In genomic region chr6:13528232-13528631, GRCh38 we compare ENCODE assay signal across 19 cellular contexts. TPM values are rescaled to one million over a fixed set of nuclear protein-coding genes. Genes with fewer than 3 reads are reported as not detected.
DNase-seq lines count a peak whose midpoint lies in the region; ATAC-seq and TF ChIP-seq lines count a peak whose summit lies in the region.
"Had no signal": no experiment of that assay in that cellular context is flagged by ENCODE, and none has a peak within 500 bp of the region (broad histone marks: within the 10 kb centered on the region; RNA-seq: fewer than 3 reads in every experiment).

No MANE protein-coding gene starts in this region.

- H2BK20ac ChIP-seq in H9 (ENCODE audit: low read depth, low read length, poor library complexity, severe bottlenecking) = no peak overlapping the region

- H3K27ac Mint-ChIP-seq in H9 = 0 out of 7 replicates have a peak overlapping the region, but pooled peaks of 1 of the 3 experiments have one; percentile 98
- H3K27ac Mint-ChIP-seq: activated CD4-positive, alpha-beta T cell treated with anti-CD3 and anti-CD28 coated beads for 36 hours; type B pancreatic cell had no signal

- no peak overlapping the region for H4K5ac ChIP-seq in H9 (ENCODE audit: insufficient read length, low read depth, low read length)

- no peaks in the 10 kb centered on the region for H3K9me3 Mint-ChIP-seq in H9
- H3K9me3 Mint-ChIP-seq: CD4-positive, CD25-positive, alpha-beta regulatory T cell; type B pancreatic cell had no signal

- H3K23ac ChIP-seq in mesenchymal stem cell (ENCODE audit: low read length in 2 of 2) (no peak overlapping the region), H9 (ENCODE audit: insufficient read length, low read depth, low read length) (no peak overlapping the region)

- 25 to 41% methylated on average over 3 of the region's 3 CpGs for WGBS in gastroesophageal sphincter (ENCODE audit: low coverage in 1 of 2), 2 donors
- 62 to 75% (median 69%) methylated on average over 3 of the region's 3 CpGs for WGBS in spleen, 5 donors
- 100% methylated on average over 1 of the region's 3 CpGs for WGBS in mesenchymal stem cell
- WGBS in H9 (ENCODE audit: extremely low coverage, insufficient read length, low lambda C conversion rate) = no CpG with 5 or more reads among the region's 3 CpGs

- H2AFZ ChIP-seq in mesenchymal stem cell (ENCODE audit: low read depth, low read length) (no peak overlapping the region), H9 (ENCODE audit: low read length) (no peak overlapping the region)

- H3K4me1 ChIP-seq in gastroesophageal sphincter (peaks cover 0 to 5% (median 0%) of the 10 kb centered on the region in 3 donors), spleen (peaks cover 14 to 61% (median 46%) of the 10 kb centered on the region in 6 donors), mesenchymal stem cell (ENCODE audit: control insufficient read depth, insufficient read depth, low read depth, low read length) (peaks cover 1% of the 10 kb centered on the region), H9 (ENCODE audit: insufficient read depth, low read length) (no peaks in the 10 kb centered on the region; the same call in 1 of the 2 replicates)
- H3K4me1 ChIP-seq: A549, body of pancreas had no signal

- TF ChIP-seq POLR2A in gastroesophageal sphincter (IDR thresholded peaks at IDR 0.05) (no peak), spleen (IDR thresholded peaks at IDR 0.05) (no peak)

- no peak overlapping the region for H2AK5ac ChIP-seq in mesenchymal stem cell (ENCODE audit: low read length, severe bottlenecking)
- no peak overlapping the region for H2AK5ac ChIP-seq in H9 (ENCODE audit: insufficient read length, low read length)

- H3K27me3 ChIP-seq in gastroesophageal sphincter = no peaks in the 10 kb centered on the region
- no peaks in the 10 kb centered on the region for H3K27me3 ChIP-seq in spleen (replicated peaks in 1 of 7)
- peaks cover 0 to 2% of the 10 kb centered on the region in 2 experiments for H3K27me3 ChIP-seq in mesenchymal stem cell (ENCODE audit: control insufficient read depth in 1 of 2, insufficient read depth in 1 of 2, low read length in 2 of 2)
- H3K27me3 ChIP-seq in H9 (ENCODE audit: insufficient read depth, low read length) = no peaks in the 10 kb centered on the region
- H3K27me3 ChIP-seq: body of pancreas had no signal

- H3K9me3 ChIP-seq in gastroesophageal sphincter = no peaks in the 10 kb centered on the region
- no peaks in the 10 kb centered on the region for H3K9me3 ChIP-seq in spleen
- H3K9me3 ChIP-seq in mesenchymal stem cell (ENCODE audit: control insufficient read depth, low read length) = no peaks in the 10 kb centered on the region
- H3K9me3 ChIP-seq in H9 (ENCODE audit: control insufficient read depth, low read depth, low read length) = no peaks in the 10 kb centered on the region
- H3K9me3 ChIP-seq: A549, body of pancreas had no signal

- H3K9ac ChIP-seq in mesenchymal stem cell (ENCODE audit: low read length) (no peak overlapping the region), H9 (ENCODE audit: extremely low read depth, insufficient read length, low read length) (no peak overlapping the region)

- H3K14ac ChIP-seq in mesenchymal stem cell (ENCODE audit: low read length in 2 of 2) (no peak overlapping the region), H9 (ENCODE audit: insufficient read depth, low read length) (no peak overlapping the region)

- no peak overlapping the region for H3K4me3 Mint-ChIP-seq in H9
- H3K4me3 Mint-ChIP-seq: activated CD4-positive, alpha-beta T cell treated with anti-CD3 and anti-CD28 coated beads for 36 hours; CD4-positive, CD25-positive, alpha-beta regulatory T cell; type B pancreatic cell had no signal

- TF ChIP-seq CTCF in gastroesophageal sphincter (IDR thresholded peaks at IDR 0.05) (peak in 3 of 4 experiments; percentile 12 to 30 (median 23)), spleen (IDR thresholded peaks at IDR 0.05 in 8 of 11, conservative IDR thresholded peaks at IDR 0.05 in 3 of 11) (no peak), H9 (conservative IDR thresholded peaks at IDR 0.05) (no peak)

- no peak for TF ChIP-seq EP300 in gastroesophageal sphincter (IDR thresholded peaks at IDR 0.05)

- H3K27me3 Mint-ChIP-seq in H9 (ENCODE audit: low read depth) = no peaks in the 10 kb centered on the region; the same call in 1 of the 2 replicates

- H3K27ac ChIP-seq in gastroesophageal sphincter (no peak overlapping the region), spleen (peak overlapping the region in 7 of 8 donors; percentile 7 to 95 (median 89)), mesenchymal stem cell (ENCODE audit: low read length, poor library complexity, severe bottlenecking) (no peak overlapping the region), H9 (ENCODE audit: insufficient read length, low read depth, low read length) (no peak overlapping the region)
- H3K27ac ChIP-seq: A549, body of pancreas had no signal

- H3K4me3 ChIP-seq in gastroesophageal sphincter (no peak overlapping the region), spleen (no peak overlapping the region), mesenchymal stem cell (ENCODE audit: insufficient read depth in 1 of 2, low read depth in 1 of 2, low read length in 2 of 2) (no peak overlapping the region)
- H3K4me3 ChIP-seq: A549, body of pancreas had no signal

- H3K18ac ChIP-seq in mesenchymal stem cell (ENCODE audit: low read depth in 1 of 2, low read length in 2 of 2) (no peak overlapping the region), H9 (ENCODE audit: insufficient read length, low read depth, low read length) (no peak overlapping the region)

- no peaks in the 10 kb centered on the region for H4K20me1 ChIP-seq in H9 (ENCODE audit: control insufficient read depth, insufficient read depth, insufficient read length)

- H2BK15ac ChIP-seq in mesenchymal stem cell (ENCODE audit: low read depth, poor library complexity, severe bottlenecking) = no peak overlapping the region
- no peak overlapping the region for H2BK15ac ChIP-seq in H9 (ENCODE audit: low read depth, low read length)

- H3K4ac ChIP-seq in mesenchymal stem cell (ENCODE audit: low read depth in 1 of 2, low read length in 2 of 2) (no peak overlapping the region), H9 (ENCODE audit: low read depth, low read length) (no peak overlapping the region)

- H3K79me1 ChIP-seq in mesenchymal stem cell (replicated peaks; ENCODE audit: low read length, poor library complexity, severe bottlenecking) = no peaks in the 10 kb centered on the region
- H3K79me1 ChIP-seq in H9 (ENCODE audit: insufficient read depth, low read depth, low read length, poor library complexity, severe bottlenecking) = no peaks in the 10 kb centered on the region

- H3K4me2 ChIP-seq in mesenchymal stem cell (ENCODE audit: low read length, poor library complexity, severe bottlenecking) = no peak overlapping the region
- no peak overlapping the region for H3K4me2 ChIP-seq in H9 (ENCODE audit: insufficient read depth, insufficient read length, low read length)
- H3K4me2 ChIP-seq: A549 had no signal

- H3K36me3 Mint-ChIP-seq in H9 (ENCODE audit: insufficient read depth in 1 of 3, low read depth in 3 of 3) = no peaks in the 10 kb centered on the region
- H3K36me3 Mint-ChIP-seq: CD4-positive, CD25-positive, alpha-beta regulatory T cell; type B pancreatic cell had no signal

- H2BK12ac ChIP-seq in mesenchymal stem cell (ENCODE audit: low read length in 2 of 2) (no peak overlapping the region), H9 (ENCODE audit: insufficient read length, low read depth, low read length) (no peak overlapping the region)

- no peak overlapping the region for H3K56ac ChIP-seq in H9 (ENCODE audit: insufficient read length, low read depth, low read length)

- no peaks in the 10 kb centered on the region for H3K79me2 ChIP-seq in H9 (ENCODE audit: insufficient read depth, low read length)

- H3K4me1 Mint-ChIP-seq in H9 = peaks cover 39% of the 10 kb centered on the region in 2 experiments

- no peak overlapping the region for H2BK5ac ChIP-seq in mesenchymal stem cell (ENCODE audit: low read depth, low read length, poor library complexity, severe bottlenecking)
- no peak overlapping the region for H2BK5ac ChIP-seq in H9 (ENCODE audit: insufficient read length, low read length)

- H4K91ac ChIP-seq in mesenchymal stem cell (ENCODE audit: low read length) (no peak overlapping the region), H9 (ENCODE audit: insufficient read length, low read depth, low read length) (no peak overlapping the region)

- H3K23me2 ChIP-seq in H9 (ENCODE audit: insufficient read length, low read depth, low read length, poor library complexity, severe bottlenecking) = no peaks in the 10 kb centered on the region

- ATAC-seq in gastroesophageal sphincter = no peak
- ATAC-seq: A549; activated CD4-positive, alpha-beta T cell treated with anti-CD3 and anti-CD28 coated beads for 36 hours; body of pancreas; stimulated activated naive CD8-positive, alpha-beta T cell treated with anti-CD3 and anti-CD28 coated beads, Interleukin-15, Interleukin-2, amounts not matched to agents 100 U/mL and 50 U/mL, for 24 hours had no signal

- H4K8ac ChIP-seq in mesenchymal stem cell (ENCODE audit: low read length) = no peak overlapping the region
- no peak overlapping the region for H4K8ac ChIP-seq in H9 (replicated peaks; ENCODE audit: insufficient read length, low read depth, low read length)

- no peak overlapping the region for H3T11ph ChIP-seq in H9 (ENCODE audit: low read length)

- H3K36me3 ChIP-seq in gastroesophageal sphincter (no peaks in the 10 kb centered on the region), spleen (no peaks in the 10 kb centered on the region), mesenchymal stem cell (ENCODE audit: control insufficient read depth in 1 of 2, insufficient read depth in 2 of 2, low read depth in 1 of 2, low read length in 2 of 2) (no peaks in the 10 kb centered on the region)

- intact Hi-C loops in spleen (cut with DNase I; ENCODE audit: low total_unique reads) = no loop called here

- DNase-seq in NCI-H2171 treated with DMSO at 0.1 percent for 48 hours (lab: John Stamatoyannopoulos, UW) = peak; percentile 14
- DNase-seq in NCI-H2171 (lab: John Stamatoyannopoulos, UW) = no peak
- DNase-seq in RKO (ENCODE audit: low spot score) = peak; percentile 10
- DNase-seq in spleen = no peak
- DNase-seq in mesenchymal stem cell = no peak
- no peak for DNase-seq in H9
- DNase-seq in mesenteric fat pad (ENCODE audit: low spot score) = no peak
- DNase-seq: activated CD4-positive, alpha-beta T cell treated with anti-CD3 and anti-CD28 coated beads for 36 hours; activated naive CD4-positive, alpha-beta T cell; body of pancreas; CD4-positive, CD25-positive, alpha-beta regulatory T cell; DMS79 treated with DMSO at 0.1 percent for 48 hours; NCI-H226; SIG-M5; stimulated activated naive CD8-positive, alpha-beta T cell treated with anti-CD3 and anti-CD28 coated beads, Interleukin-15, Interleukin-2, amounts not matched to agents 100 U/mL and 50 U/mL, for 24 hours; T-helper 9 cell had no signal

- H2BK120ac ChIP-seq in mesenchymal stem cell (ENCODE audit: low read depth, low read length) (no peak overlapping the region), H9 (ENCODE audit: low read depth, low read length, poor library complexity, severe bottlenecking) (no peak overlapping the region)

RNA-seq across cellular contexts. Expression of gene GFOD1, which starts 40.8 kb away (rescaled TPM):
- total RNA-seq in gastroesophageal sphincter = 10 to 100 TPM; 18.3 to 49.1 (median 29.0) TPM
- 10 to 100 TPM; 16.0 to 54.0 (median 37.4) TPM for total RNA-seq in spleen
- polyA plus RNA-seq in spleen = 1 to 10 TPM; 3.4 to 8.2 (median 4.2) TPM
- 2.3 TPM for polyA plus RNA-seq in mesenchymal stem cell (2013, experiment 1 of 2)
- 2.2 TPM for polyA plus RNA-seq in mesenchymal stem cell (2013, experiment 2 of 2)
- 6.1 TPM in 2 replicates for total RNA-seq in H9 (2021)
- 25.9 TPM for total RNA-seq in mesenteric fat pad

RNA-seq across cellular contexts. Expression of gene SIRT5, which starts 46.2 kb away (rescaled TPM):
- 10 to 100 TPM in 2 of 4 donors, 1 to 10 TPM in 2; 7.5 to 13.1 (median 10.0) TPM for total RNA-seq in gastroesophageal sphincter
- total RNA-seq in spleen = 10 to 100 TPM; 11.0 to 23.7 (median 18.0) TPM
- 10 to 100 TPM in 1 of 3 donors, 1 to 10 TPM in 2; 8.2 to 10.8 (median 9.1) TPM for polyA plus RNA-seq in spleen
- 6.4 TPM for polyA plus RNA-seq in mesenchymal stem cell (2013, experiment 1 of 2)
- polyA plus RNA-seq in mesenchymal stem cell (2013, experiment 2 of 2) = 5.4 TPM
- total RNA-seq in H9 (2021) = 14.3 and 14.6 TPM in 2 replicates
- 8.8 TPM for total RNA-seq in mesenteric fat pad

Comparison
In these comparisons a context has a peak if more than half of its experiments do, and no peak if none do; other contexts are left out.
1. DNase-seq: peak in NCI-H2171 treated with DMSO at 0.1 percent for 48 hours (single experiment) and RKO (single experiment); none in NCI-H2171 (single experiment), spleen (single experiment), mesenchymal stem cell (single experiment), H9 (single experiment) and mesenteric fat pad (single experiment).
2. H3K27ac ChIP-seq: peak in spleen (7 of 8); none in gastroesophageal sphincter (0 of 4), mesenchymal stem cell (single experiment) and H9 (single experiment).
3. CTCF ChIP-seq: peak in gastroesophageal sphincter (3 of 4); none in spleen (0 of 11) and H9 (single experiment).